ENCODE assay signal across 1 cellular context in genomic region chr20:10669843-10670446, GRCh38.
TF ChIP-seq lines count a peak whose summit lies in the region.

No MANE protein-coding gene starts in this region.

TF ChIP-seq in HepG2, 621 proteins besides CTCF, POLR2A, EP300 and RAD21 (continued from another document):
- TF ChIP-seq, protein P1, sequence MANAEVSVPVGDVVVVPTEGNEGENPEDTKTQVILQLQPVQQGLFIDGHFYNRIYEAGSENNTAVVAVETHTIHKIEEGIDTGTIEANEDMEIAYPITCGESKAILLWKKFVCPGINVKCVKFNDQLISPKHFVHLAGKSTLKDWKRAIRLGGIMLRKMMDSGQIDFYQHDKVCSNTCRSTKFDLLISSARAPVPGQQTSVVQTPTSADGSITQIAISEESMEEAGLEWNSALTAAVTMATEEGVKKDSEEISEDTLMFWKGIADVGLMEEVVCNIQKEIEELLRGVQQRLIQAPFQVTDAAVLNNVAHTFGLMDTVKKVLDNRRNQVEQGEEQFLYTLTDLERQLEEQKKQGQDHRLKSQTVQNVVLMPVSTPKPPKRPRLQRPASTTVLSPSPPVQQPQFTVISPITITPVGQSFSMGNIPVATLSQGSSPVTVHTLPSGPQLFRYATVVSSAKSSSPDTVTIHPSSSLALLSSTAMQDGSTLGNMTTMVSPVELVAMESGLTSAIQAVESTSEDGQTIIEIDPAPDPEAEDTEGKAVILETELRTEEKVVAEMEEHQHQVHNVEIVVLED (CRISPR knock-in tag; IDR thresholded peaks at IDR 0.05; ENCODE audit: borderline replicate concordance): peak; percentile 45; the same call in 1 of the 2 replicates
